In the genomic region with DNA sequence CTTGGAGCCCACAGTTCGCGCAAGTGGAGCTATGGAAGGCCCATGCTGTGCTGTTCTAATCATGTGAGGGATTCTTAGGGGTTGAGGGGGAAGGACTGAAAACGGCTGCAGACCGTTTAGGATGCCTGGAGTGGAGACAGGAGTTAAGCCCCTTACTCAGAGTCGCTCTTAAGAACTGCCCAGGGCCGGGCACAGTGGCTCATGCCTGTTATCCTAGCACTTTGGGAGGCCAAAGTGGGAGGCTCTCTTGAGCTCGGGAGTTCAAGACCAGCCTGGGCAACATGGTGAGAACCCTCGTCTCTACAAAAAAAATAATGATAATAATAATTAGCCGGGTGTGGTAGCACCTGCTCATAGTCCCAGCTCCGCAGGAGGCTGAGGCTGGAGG, we compare ENCODE assay signal across 8 cellular contexts. TPM values are rescaled to one million over a fixed set of nuclear protein-coding genes. Genes with fewer than 3 reads are reported as not detected.
A peak's percentile ranks its signal among the peaks of the same experiment; 100 is the strongest.
DNase-seq lines count a peak whose midpoint lies in the region; ATAC-seq and TF ChIP-seq lines count a peak whose summit lies in the region.

No MANE protein-coding gene starts in this region.

- no peak overlapping the region for H2BK5ac ChIP-seq in mesenchymal stem cell (ENCODE audit: low read depth, low read length, poor library complexity, severe bottlenecking)

- H3K27ac ChIP-seq in heart right ventricle (peak overlapping the region; percentile 98 to 100 (median 100)), mesenchymal stem cell (ENCODE audit: low read length, poor library complexity, severe bottlenecking) (peak overlapping the region; percentile 88), urinary bladder (ENCODE audit: low read depth) (peak overlapping the region; percentile 100)

- intact Hi-C loops in heart right ventricle (cut with DNase I) (loop anchor here in 3 of 10 donors (1.0 to 2.0 kb wide), 2 partner anchors 19 to 20 kb away; partner anchors contain the start of gene ZNF692 (in 1 of the 3)), left cardiac atrium (cut with DNase I) (loop anchor here in 1 of 2 donors (1.0 kb wide), 1 partner anchor 19 kb away; no protein-coding TSS in a partner anchor)

- H4K91ac ChIP-seq in mesenchymal stem cell (ENCODE audit: low read length), result no peak overlapping the region

- H3K4me1 ChIP-seq in heart right ventricle, result peaks cover 11 to 61% (median 53%) of the 10 kb centered on the region in 9 donors
- peaks cover 9% of the 10 kb centered on the region for H3K4me1 ChIP-seq in mesenchymal stem cell (ENCODE audit: control insufficient read depth, insufficient read depth, low read depth, low read length)
- H3K4me1 ChIP-seq in urinary bladder (ENCODE audit: insufficient read depth), result no peaks in the 10 kb centered on the region

- H2BK15ac ChIP-seq in mesenchymal stem cell (ENCODE audit: low read depth, poor library complexity, severe bottlenecking), result no peak overlapping the region

- TF ChIP-seq CTCF in heart right ventricle (IDR thresholded peaks at IDR 0.05), result no peak
- TF ChIP-seq CTCF in brain (conservative IDR thresholded peaks at IDR 0.05), result no peak

- H3K27ac Mint-ChIP-seq in brain, result peak overlapping the region; percentile 93 to 98 (median 97)

- H3K4me1 Mint-ChIP-seq in brain, result peaks cover 37% of the 10 kb centered on the region

- peak overlapping the region; percentile 58 for H3K4me2 ChIP-seq in mesenchymal stem cell (ENCODE audit: low read length, poor library complexity, severe bottlenecking)

- peak overlapping the region in 1 of 2 experiments; percentile 12 for H3K4ac ChIP-seq in mesenchymal stem cell (ENCODE audit: low read depth in 1 of 2, low read length in 2 of 2)

- no peak overlapping the region for H2AK5ac ChIP-seq in mesenchymal stem cell (ENCODE audit: low read length, severe bottlenecking)

- H3K9me3 Mint-ChIP-seq in brain, result no peaks in the 10 kb centered on the region

- H3K9ac ChIP-seq in mesenchymal stem cell (ENCODE audit: low read length), result peak overlapping the region; percentile 96

- WGBS in heart right ventricle, 2 donors, result 14 to 18% methylated on average over 10 of the region's 10 CpGs
- WGBS in mesenchymal stem cell, result 22% methylated on average over 9 of the region's 10 CpGs
- WGBS in urinary bladder, result 14% methylated on average over 10 of the region's 10 CpGs

- H3K27me3 ChIP-seq in heart right ventricle (no peaks in the 10 kb centered on the region), mesenchymal stem cell (ENCODE audit: control insufficient read depth in 1 of 2, insufficient read depth in 1 of 2, low read length in 2 of 2) (peaks cover 0 to 15% of the 10 kb centered on the region in 2 experiments)

- H3K4me3 ChIP-seq in heart right ventricle (peak overlapping the region; percentile 74 to 97 (median 88)), mesenchymal stem cell (ENCODE audit: insufficient read depth in 1 of 2, low read depth in 1 of 2, low read length in 2 of 2) (peak overlapping the region; percentile 90 to 96), urinary bladder (ENCODE audit: low read depth, low read length) (peak overlapping the region; percentile 71)

- peak overlapping the region; percentile 97 for H4K8ac ChIP-seq in mesenchymal stem cell (ENCODE audit: low read length)

- peaks cover 16% of the 10 kb centered on the region for H3K79me1 ChIP-seq in mesenchymal stem cell (replicated peaks; ENCODE audit: low read length, poor library complexity, severe bottlenecking)

- peaks cover 9% of the 10 kb centered on the region for H3K27me3 Mint-ChIP-seq in brain

- no peaks in the 10 kb centered on the region for H3K36me3 Mint-ChIP-seq in brain

- peak overlapping the region in 1 of 2 experiments; percentile 11 for H2BK12ac ChIP-seq in mesenchymal stem cell (ENCODE audit: low read length in 2 of 2)

- ATAC-seq in heart right ventricle (peak in 2 of 8 donors; percentile 0 to 1), left cardiac atrium (no peak)

- DNase-seq in heart right ventricle (no peak), left cardiac atrium (no peak), mesenchymal stem cell (no peak), DMS53 treated with DMSO at 0.1 percent for 48 hours (lab: John Stamatoyannopoulos, UW; ENCODE audit: unreplicated experiment) (no peak), inferior parietal cortex (ENCODE audit: extremely low spot score) (no peak), NCI-H524 (lab: John Stamatoyannopoulos, UW) (no peak)

- no peak overlapping the region for H2BK120ac ChIP-seq in mesenchymal stem cell (ENCODE audit: low read depth, low read length)

- H3K9me3 ChIP-seq in heart right ventricle (no peaks in the 10 kb centered on the region), mesenchymal stem cell (ENCODE audit: control insufficient read depth, low read length) (no peaks in the 10 kb centered on the region)

- no peak overlapping the region for H3K4me3 Mint-ChIP-seq in brain

- H3K14ac ChIP-seq in mesenchymal stem cell (ENCODE audit: low read length in 2 of 2), result no peak overlapping the region

- H3K18ac ChIP-seq in mesenchymal stem cell (ENCODE audit: low read depth in 1 of 2, low read length in 2 of 2), result peak overlapping the region; percentile 99

- H2AFZ ChIP-seq in mesenchymal stem cell (ENCODE audit: low read depth, low read length), result peak overlapping the region; percentile 56

- H3K36me3 ChIP-seq in heart right ventricle (peaks cover 0 to 9% (median 0%) of the 10 kb centered on the region in 9 donors), mesenchymal stem cell (ENCODE audit: control insufficient read depth in 1 of 2, insufficient read depth in 2 of 2, low read depth in 1 of 2, low read length in 2 of 2) (peaks cover 0 to 4% of the 10 kb centered on the region in 2 experiments), urinary bladder (ENCODE audit: insufficient read depth) (no peaks in the 10 kb centered on the region)

- no peak overlapping the region for H3K23ac ChIP-seq in mesenchymal stem cell (ENCODE audit: low read length in 2 of 2)

RNA-seq across cellular contexts. Expression of gene ZNF672, which starts 1.1 kb away (rescaled TPM):
- total RNA-seq in heart right ventricle (10 to 100 TPM; 31.9 to 44.4 (median 37.3) TPM), left cardiac atrium (10 to 100 TPM; 41.6 to 42.2 TPM), urinary bladder (12.9 TPM)
- polyA plus RNA-seq in heart right ventricle (10 to 100 TPM; 16.1 to 36.1 TPM), brain (ENCODE audit: insufficient read depth, low read depth, low replicate concordance) (35.7 TPM), urinary bladder (32.5 TPM)
- 14.5 TPM for polyA plus RNA-seq in mesenchymal stem cell (2013, experiment 1 of 2)
- polyA plus RNA-seq in mesenchymal stem cell (2013, experiment 2 of 2), result 14.8 TPM

RNA-seq across cellular contexts. Expression of gene SH3BP5L, which starts 13.4 kb away (rescaled TPM):
- total RNA-seq in heart right ventricle, result 10 to 100 TPM; 14.9 to 26.2 (median 18.0) TPM
- 10 to 100 TPM; 19.2 to 30.5 TPM for polyA plus RNA-seq in heart right ventricle
- 10 to 100 TPM; 15.1 to 18.5 TPM for total RNA-seq in left cardiac atrium
- polyA plus RNA-seq in brain (ENCODE audit: insufficient read depth, low read depth, low replicate concordance), result 40.7 TPM
- polyA plus RNA-seq in mesenchymal stem cell (2013, experiment 1 of 2), result 9.3 TPM
- 9.7 TPM for polyA plus RNA-seq in mesenchymal stem cell (2013, experiment 2 of 2)
- total RNA-seq in urinary bladder, result 12.7 TPM
- polyA plus RNA-seq in urinary bladder, result 21.8 TPM

RNA-seq across cellular contexts. Expression of gene ZNF692, which starts 19.7 kb away (rescaled TPM):
- 10 to 100 TPM in 9 of 10 donors, 1 to 10 TPM in 1; 7.1 to 26.5 (median 11.8) TPM for total RNA-seq in heart right ventricle
- 100 to 1,000 TPM in 1 of 2 donors, 10 to 100 TPM in 1; 23.0 to 102 TPM for polyA plus RNA-seq in heart right ventricle
- total RNA-seq in left cardiac atrium, result 10 to 100 TPM; 16.3 to 22.3 TPM
- 10.5 TPM for polyA plus RNA-seq in brain (ENCODE audit: insufficient read depth, low read depth, low replicate concordance)
- 10.4 TPM for polyA plus RNA-seq in mesenchymal stem cell (2013, experiment 1 of 2)
- polyA plus RNA-seq in mesenchymal stem cell (2013, experiment 2 of 2), result 10.5 TPM
- 14.7 TPM for total RNA-seq in urinary bladder
- polyA plus RNA-seq in urinary bladder, result 40.8 TPM
